ENCODE assay signal across 1 cellular context in genomic region chr7:129557686-129558481, GRCh38.
TF ChIP-seq lines count a peak whose summit lies in the region.

No MANE protein-coding gene starts in this region.

TF ChIP-seq in H1, 55 proteins besides CTCF, POLR2A, EP300 and RAD21:
- TF ChIP-seq TAF1 (IDR thresholded peaks at IDR 0.05; ENCODE audit: low read depth, low read length) (no peak), CREB1 (IDR thresholded peaks at IDR 0.05) (0 out of 2 replicates have a peak, but pooled peaks have one; percentile 28), SP4 (IDR thresholded peaks at IDR 0.05; ENCODE audit: low read length) (no peak), KDM1A (IDR thresholded peaks at IDR 0.05; ENCODE audit: borderline replicate concordance, low read length) (0 out of 2 replicates have a peak, but pooled peaks have one; percentile 37), POU5F1 (IDR thresholded peaks at IDR 0.05; ENCODE audit: low read depth, low read length) (no peak), MAX (IDR thresholded peaks at IDR 0.05) (0 out of 2 replicates have a peak, but pooled peaks have one; percentile 3), TCF12 (IDR thresholded peaks at IDR 0.05; ENCODE audit: low read depth, low read length) (0 out of 2 replicates have a peak, but pooled peaks have one; percentile 57)
